25 cellular contexts compared by ENCODE assay signal in genomic region chr5:127919818-127920217, GRCh38.
DNase-seq lines count a peak whose midpoint lies in the region; FAIRE-seq and TF ChIP-seq lines count a peak whose summit lies in the region.
"Had no signal": no experiment of that assay in that cellular context is flagged by ENCODE, and none has a peak within 500 bp of the region (broad histone marks: within the 10 kb centered on the region; RNA-seq: fewer than 3 reads in every experiment).

No MANE protein-coding gene starts in this region.

- no peak overlapping the region for H4K8ac ChIP-seq in H1 (ENCODE audit: extremely low read depth, insufficient read depth, low read length)

- no peak overlapping the region for H4K91ac ChIP-seq in H1 (replicated peaks; ENCODE audit: insufficient read length, low read length)

- H2BK5ac ChIP-seq in H1 (ENCODE audit: low read depth, low read length): no peak overlapping the region

- no peak overlapping the region for H3K4me3 Mint-ChIP-seq in Calu3 (ENCODE audit: low read depth, unreplicated experiment)
- H3K4me3 Mint-ChIP-seq: CD14-positive monocyte; CD4-positive, alpha-beta T cell; CD8-positive, alpha-beta memory T cell; GM23338; HFFc6 had no signal

- H2AK5ac ChIP-seq in H1 (ENCODE audit: low read depth, low read length): no peak overlapping the region

- H3K4me1 Mint-ChIP-seq in Calu3 (ENCODE audit: low read depth, unreplicated experiment): peaks cover 70% of the 10 kb centered on the region
- H3K4me1 Mint-ChIP-seq: GM23338 had no signal

- H3F3A ChIP-seq in MM.1S (ENCODE audit: insufficient read depth, low read length): peaks cover 4% of the 10 kb centered on the region; the same call in 1 of the 2 replicates

- H4K20me1 ChIP-seq in MM.1S (ENCODE audit: insufficient read depth, low read length) (no peaks in the 10 kb centered on the region), H1 (replicated peaks in 1 of 2; ENCODE audit: control insufficient read depth in 1 of 2, insufficient read depth in 2 of 2, low read length in 2 of 2) (no peaks in the 10 kb centered on the region)
- H4K20me1 ChIP-seq: BLaER1 treated with 17β-estradiol and CSF1 and Interleukin-3, amounts not matched to agents 10 nM and 100 nM had no signal

- no peak overlapping the region for H3K23ac ChIP-seq in H1 (ENCODE audit: insufficient read length)

- TF ChIP-seq POLR2A in H1 (IDR thresholded peaks at IDR 0.05; ENCODE audit: control extremely low read depth in 1 of 2, low read depth in 2 of 2, low read length in 2 of 2): no peak

- POLR2A ChIA-PET in H1 (lab: Charles Lee; ENCODE audit: partially characterized antibody): no interaction called here

- TF ChIP-seq CTCF in Calu3 (IDR thresholded peaks at IDR 0.05; ENCODE audit: unreplicated experiment) (no peak), MM.1S (IDR thresholded peaks at IDR 0.05; ENCODE audit: low read length) (no peak), H1 (IDR thresholded peaks at IDR 0.05; ENCODE audit: control extremely low read depth in 1 of 3, insufficient read depth in 1 of 3, low read depth in 1 of 3, low read length in 3 of 3) (no peak)

- H3K79me2 ChIP-seq in MM.1S (ENCODE audit: low read length) (no peaks in the 10 kb centered on the region), H1 (ENCODE audit: control insufficient read depth in 1 of 2, insufficient read depth in 2 of 2, low read length in 2 of 2) (no peaks in the 10 kb centered on the region)

- no peak overlapping the region for H3K4ac ChIP-seq in H1 (replicated peaks; ENCODE audit: insufficient read length, low read depth, low read length)

- H3K4me2 ChIP-seq in MM.1S (ENCODE audit: low read depth, low read length) (peak overlapping the region; percentile 56), H1 (ENCODE audit: insufficient read depth in 1 of 2, low read depth in 2 of 2, low read length in 2 of 2) (no peak overlapping the region)
- H3K4me2 ChIP-seq: A549; BLaER1 treated with 17β-estradiol and CSF1 and Interleukin-3, amounts not matched to agents 10 nM and 100 nM; GM23338 had no signal

- H2BK20ac ChIP-seq in H1 (ENCODE audit: low read length): no peak overlapping the region

- peak overlapping the region; percentile 46 for H3K27ac Mint-ChIP-seq in Calu3 (ENCODE audit: unreplicated experiment)
- H3K27ac Mint-ChIP-seq: CD14-positive monocyte; CD4-positive, alpha-beta T cell; CD8-positive, alpha-beta memory T cell; GM23338; HFFc6 had no signal

- H3K56ac ChIP-seq in H1 (replicated peaks; ENCODE audit: insufficient read length, low read depth, low read length): no peak overlapping the region

- no peaks in the 10 kb centered on the region for H3K9me2 ChIP-seq in MM.1S (replicated peaks; ENCODE audit: insufficient read depth, low read length)

- no peak for TF ChIP-seq RAD21 in H1 (IDR thresholded peaks at IDR 0.05 in 1 of 2, conservative IDR thresholded peaks at IDR 0.05 in 1 of 2; ENCODE audit: low read depth in 2 of 2, low read length in 2 of 2)

- H3K23me2 ChIP-seq in H1 (ENCODE audit: low read depth, low read length): no peaks in the 10 kb centered on the region; the same call in 1 of the 2 replicates

- no peak overlapping the region for H2BK12ac ChIP-seq in H1 (ENCODE audit: low read depth, low read length)

- H3K9ac ChIP-seq in MM.1S (ENCODE audit: low read length): no peak overlapping the region
- no peak overlapping the region for H3K9ac ChIP-seq in H1 (replicated peaks in 1 of 4; ENCODE audit: extremely low read depth in 1 of 4, low read depth in 3 of 4, low read length in 3 of 4)
- H3K9ac ChIP-seq: BLaER1 treated with 17β-estradiol and CSF1 and Interleukin-3, amounts not matched to agents 10 nM and 100 nM had no signal

- peaks cover 22% of the 10 kb centered on the region for H3K36me3 Mint-ChIP-seq in Calu3 (ENCODE audit: insufficient read depth, unreplicated experiment)
- H3K36me3 Mint-ChIP-seq: CD14-positive monocyte had no signal

- no peaks in the 10 kb centered on the region for H3K79me1 ChIP-seq in H1 (ENCODE audit: low read depth, low read length)

- H4K5ac ChIP-seq in H1 (ENCODE audit: insufficient read length, low read depth, low read length): no peak overlapping the region

- no peaks in the 10 kb centered on the region for H3K9me3 ChIP-seq in MM.1S (replicated peaks; ENCODE audit: insufficient read depth, low read length)
- H3K9me3 ChIP-seq in H1 (ENCODE audit: insufficient read depth in 2 of 2, low read depth in 1 of 2, low read length in 1 of 2): no peaks in the 10 kb centered on the region
- H3K9me3 ChIP-seq: A549; BE2C; BLaER1 treated with 17β-estradiol and CSF1 and Interleukin-3, amounts not matched to agents 10 nM and 100 nM; HAP-1 had no signal

- H2BK120ac ChIP-seq in H1 (replicated peaks; ENCODE audit: low read depth, low read length): no peak overlapping the region

- no TSS peak for BruUV-seq in Calu3 (replicated peaks; lab: Mats Ljungman, UMichigan)

- no peak overlapping the region for H3K27ac ChIP-seq in MM.1S (ENCODE audit: low read length)
- peak overlapping the region; percentile 27; the same call in 1 of the 2 replicates for H3K27ac ChIP-seq in H1 (ENCODE audit: low read depth, low read length)
- H3K27ac ChIP-seq: BLaER1 treated with 17β-estradiol and CSF1 and Interleukin-3, amounts not matched to agents 10 nM and 100 nM had no signal

- H3K9me3 Mint-ChIP-seq in Calu3 (ENCODE audit: low read depth, unreplicated experiment): peaks cover 4% of the 10 kb centered on the region
- H3K9me3 Mint-ChIP-seq: CD4-positive, alpha-beta T cell; CD8-positive, alpha-beta memory T cell; GM23338; HFFc6 had no signal

- H2BK15ac ChIP-seq in H1 (ENCODE audit: low read length): no peak overlapping the region

- no peak overlapping the region for H3K14ac ChIP-seq in H1 (ENCODE audit: insufficient read length)

- H2AFZ ChIP-seq in MM.1S (ENCODE audit: low read length) (no peak overlapping the region), H1 (ENCODE audit: low read length) (no peak overlapping the region)
- H2AFZ ChIP-seq: GM23338 had no signal

- CTCF ChIA-PET in Calu3 (lab: Charles Lee): interaction anchor here (2.0 kb wide), 1 partner anchor 10 kb away, joined by 5 read pairs; no protein-coding TSS in a partner anchor
- CTCF ChIA-PET in H1 (lab: Charles Lee; ENCODE audit: partially characterized antibody): interaction anchor here (0.6 to 1.8 kb wide), 6 partner anchors 15 to 356 kb away, joined by 3 to 4 read pairs (median 3); no protein-coding TSS in a partner anchor

- H3K27me3 ChIP-seq in MM.1S (replicated peaks; ENCODE audit: insufficient read depth, low read length) (no peaks in the 10 kb centered on the region), H1 (replicated peaks in 1 of 4; ENCODE audit: control insufficient read depth in 3 of 4, extremely low read depth in 1 of 4, insufficient read depth in 3 of 4, low read length in 3 of 4) (no peaks in the 10 kb centered on the region)
- H3K27me3 ChIP-seq: BE2C; BLaER1 treated with 17β-estradiol and CSF1 and Interleukin-3, amounts not matched to agents 10 nM and 100 nM had no signal

- TF ChIP-seq EP300 in H1 (IDR thresholded peaks at IDR 0.05; ENCODE audit: borderline replicate concordance in 1 of 2, low read depth in 2 of 2, low read length in 2 of 2): no peak

- no peak overlapping the region for H3K18ac ChIP-seq in H1 (ENCODE audit: extremely low read depth, low read length)

- FAIRE-seq in HTR-8/SVneo (lab: Jason Lieb, UNC) (peak; percentile 26), H1 (lab: Jason Lieb, UNC) (no peak)
- FAIRE-seq: A549, GM12878, GM18507, H54 had no signal

- H3K4me3 ChIP-seq in MM.1S (ENCODE audit: low read length) (no peak overlapping the region), H1 (ENCODE audit: extremely low read depth in 1 of 4, insufficient read depth in 2 of 4, low read depth in 3 of 4, low read length in 4 of 4) (no peak overlapping the region)
- H3K4me3 ChIP-seq: A549; BLaER1 treated with 17β-estradiol and CSF1 and Interleukin-3, amounts not matched to agents 10 nM and 100 nM; GM12878; GM23338; HAP-1 had no signal

- H3K36me3 ChIP-seq in MM.1S (replicated peaks; ENCODE audit: insufficient read depth, low read length) (no peaks in the 10 kb centered on the region), H1 (ENCODE audit: control insufficient read depth in 2 of 4, insufficient read depth in 4 of 4, low read length in 3 of 4) (no peaks in the 10 kb centered on the region)
- H3K36me3 ChIP-seq: BE2C; BLaER1 treated with 17β-estradiol and CSF1 and Interleukin-3, amounts not matched to agents 10 nM and 100 nM; HAP-1 had no signal

- peaks cover 25% of the 10 kb centered on the region for H3K4me1 ChIP-seq in MM.1S (ENCODE audit: low read length)
- H3K4me1 ChIP-seq in H1 (replicated peaks in 1 of 4; ENCODE audit: control insufficient read depth in 3 of 4, insufficient read depth in 4 of 4, low read length in 3 of 4): no peaks in the 10 kb centered on the region
- H3K4me1 ChIP-seq: BE2C, HAP-1 had no signal

- intact Hi-C loops in Calu3 (cut with micrococcal nuclease; ENCODE audit: unreplicated experiment): loop anchor here (5.0 kb wide), 2 partner anchors 162 to 163 kb away; partner anchors contain the start of gene SLC12A2

- H3K27me3 Mint-ChIP-seq in Calu3 (ENCODE audit: unreplicated experiment): no peaks in the 10 kb centered on the region
- H3K27me3 Mint-ChIP-seq: CD4-positive, alpha-beta T cell had no signal

- DNase-seq in Calu3 (no peak), HTR-8/SVneo (ENCODE audit: insufficient read length, low spot score) (no peak), MM.1S (peak; percentile 49), H1 (ENCODE audit: low read depth in 1 of 2, low spot score in 2 of 2) (no peak), NCI-H1417 treated with DMSO at 0.1 percent for 48 hours (lab: John Stamatoyannopoulos, UW) (no peak)
- no peak for DNase-seq in activated naive CD4-positive, alpha-beta T cell treated with anti-CD3 and anti-CD28 coated beads, Interleukin-2, amount 50 U/mL, for 16 hours
- no peak for DNase-seq in effector CD8-positive, alpha-beta T cell (lab: John Stamatoyannopoulos, UW)
- DNase-seq: 8988T; ACHN; AML-193; BE2C; CD4-positive, alpha-beta T cell; CD8-positive, alpha-beta memory T cell; DMS79; EL; GDM1; HFFc6 had no signal

TF ChIP-seq in H1, 55 proteins besides CTCF, POLR2A, EP300 and RAD21:
- TF ChIP-seq YY1 (IDR thresholded peaks at IDR 0.05; ENCODE audit: low read depth, low read length): no peak
